Comparison of ENCODE assay signal across 9 cellular contexts in the genomic region with DNA sequence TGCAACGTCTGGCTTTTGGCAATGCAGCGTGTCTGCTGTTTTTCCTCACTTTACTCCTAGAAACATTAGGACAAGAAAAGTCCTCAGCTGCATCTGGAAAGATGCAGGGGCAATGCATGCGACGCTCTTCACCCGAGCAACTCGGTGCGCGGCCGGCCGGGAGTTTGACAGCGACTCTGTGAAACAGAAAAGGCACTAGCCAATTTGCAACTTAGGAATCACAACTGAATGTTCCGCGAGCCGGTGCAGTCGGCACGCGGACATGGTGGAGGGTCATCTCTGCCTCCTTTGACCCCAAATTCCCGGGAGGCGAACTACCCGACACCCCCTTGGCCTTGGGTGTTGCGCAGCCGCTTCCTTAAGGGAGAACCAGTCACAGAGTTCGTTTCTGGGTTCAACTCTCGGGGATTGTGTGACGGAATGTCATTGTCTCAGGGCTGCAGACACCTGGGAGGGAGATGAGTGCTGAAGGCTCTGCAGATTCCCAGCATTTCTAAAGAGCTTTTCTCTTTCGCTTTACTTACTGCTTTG. TPM values are rescaled to one million over a fixed set of nuclear protein-coding genes. Genes with fewer than 3 reads are reported as not detected.
DNase-seq lines count a peak whose midpoint lies in the region; ATAC-seq, FAIRE-seq and TF ChIP-seq lines count a peak whose summit lies in the region.
"Had no signal": no experiment of that assay in that cellular context is flagged by ENCODE, and none has a peak within 500 bp of the region (broad histone marks: within the 10 kb centered on the region; RNA-seq: fewer than 3 reads in every experiment).

No MANE protein-coding gene starts in this region.

- ATAC-seq in activated naive CD8-positive, alpha-beta T cell treated with anti-CD3 and anti-CD28 coated beads, Interleukin-2, amount 50 U/mL, for 24 hours: no peak
- peak in 1 of 2 donors; percentile 6 for ATAC-seq in naive thymus-derived CD8-positive, alpha-beta T cell

- DNase-seq in H7 (peak; percentile 75), DMS 273 treated with DMSO at 0.1 percent for 48 hours (lab: John Stamatoyannopoulos, UW) (no peak), MV-4-11 (lab: John Stamatoyannopoulos, UW) (no peak), GM12892 (ENCODE audit: insufficient read length) (no peak), NCI-H2196 (lab: John Stamatoyannopoulos, UW; ENCODE audit: unreplicated experiment) (no peak)
- DNase-seq in activated naive CD8-positive, alpha-beta T cell treated with anti-CD3 and anti-CD28 coated beads, Interleukin-2, amount 50 U/mL, for 24 hours: no peak
- DNase-seq in naive thymus-derived CD8-positive, alpha-beta T cell: peak in 1 of 10 donors; percentile 20

- POLR2A ChIA-PET in naive thymus-derived CD8-positive, alpha-beta T cell (lab: Charles Lee): interaction anchor here (2.2 kb wide), 1 partner anchor 12 kb away, joined by 7 read pairs; no protein-coding TSS in a partner anchor

- H3K36me3 ChIP-seq in H7 (replicated peaks; ENCODE audit: control insufficient read depth, insufficient read depth, low read length): no peaks in the 10 kb centered on the region
- H3K36me3 ChIP-seq: SJSA1 had no signal

- H3K9me3 Mint-ChIP-seq in activated naive CD8-positive, alpha-beta T cell treated with anti-CD3 and anti-CD28 coated beads, Interleukin-2, amount 50 U/mL, for 24 hours: no peaks in the 10 kb centered on the region
- H3K9me3 Mint-ChIP-seq in naive thymus-derived CD8-positive, alpha-beta T cell: peaks cover 0 to 3% (median 0%) of the 10 kb centered on the region in 9 donors

- peak overlapping the region; percentile 81 for H3K27ac Mint-ChIP-seq in activated naive CD8-positive, alpha-beta T cell treated with anti-CD3 and anti-CD28 coated beads, Interleukin-2, amount 50 U/mL, for 24 hours
- H3K27ac Mint-ChIP-seq in naive thymus-derived CD8-positive, alpha-beta T cell: peak overlapping the region in 2 of 10 donors; percentile 35 to 85

- H3K4me1 Mint-ChIP-seq in activated naive CD8-positive, alpha-beta T cell treated with anti-CD3 and anti-CD28 coated beads, Interleukin-2, amount 50 U/mL, for 24 hours: peaks cover 65% of the 10 kb centered on the region
- peaks cover 27 to 45% (median 41%) of the 10 kb centered on the region in 4 donors for H3K4me1 Mint-ChIP-seq in naive thymus-derived CD8-positive, alpha-beta T cell

- peak overlapping the region; percentile 20; the same call in 1 of the 2 replicates for H3K4me3 ChIP-seq in GM08714 (ENCODE audit: low read length)
- H3K4me3 ChIP-seq in H7 (ENCODE audit: insufficient read depth, low read depth, low read length): peak overlapping the region; percentile 21; the same call in 1 of the 2 replicates
- H3K4me3 ChIP-seq: SJSA1 had no signal

- no peak for FAIRE-seq in GM12892 (lab: Jason Lieb, UNC)

- peaks cover 52% of the 10 kb centered on the region for H3K36me3 Mint-ChIP-seq in activated naive CD8-positive, alpha-beta T cell treated with anti-CD3 and anti-CD28 coated beads, Interleukin-2, amount 50 U/mL, for 24 hours (ENCODE audit: low read depth)
- H3K36me3 Mint-ChIP-seq in naive thymus-derived CD8-positive, alpha-beta T cell: peaks cover 10 to 16% (median 13%) of the 10 kb centered on the region in 3 donors

- TF ChIP-seq POLR2A in GM12892 (IDR thresholded peaks at IDR 0.05; ENCODE audit: low read depth, low read length): no peak

- peaks cover 94% of the 10 kb centered on the region for H3K27me3 ChIP-seq in H7 (ENCODE audit: control insufficient read depth, insufficient read depth, low read length)

- peak overlapping the region; percentile 73 for H3K4me3 Mint-ChIP-seq in activated naive CD8-positive, alpha-beta T cell treated with anti-CD3 and anti-CD28 coated beads, Interleukin-2, amount 50 U/mL, for 24 hours
- peak overlapping the region; percentile 60 to 87 (median 79) for H3K4me3 Mint-ChIP-seq in naive thymus-derived CD8-positive, alpha-beta T cell

- peaks cover 61% of the 10 kb centered on the region for H3K27me3 Mint-ChIP-seq in activated naive CD8-positive, alpha-beta T cell treated with anti-CD3 and anti-CD28 coated beads, Interleukin-2, amount 50 U/mL, for 24 hours
- H3K27me3 Mint-ChIP-seq in naive thymus-derived CD8-positive, alpha-beta T cell: peaks cover 50 to 92% (median 73%) of the 10 kb centered on the region in 5 donors

RNA-seq across cellular contexts. Expression of a gene that starts 9.8 kb away (rescaled TPM):
- total RNA-seq in H7 (2014; rRNA removed; shearing (Covaris generic)): 0.37 and 0.45 TPM in 2 replicates
- 1 to 10 TPM; 1.8 to 2.8 TPM for total RNA-seq in naive thymus-derived CD8-positive, alpha-beta T cell
- 10 to 100 TPM in 2 of 3 donors, 1 to 10 TPM in 1; 4.8 to 20.1 (median 11.4) TPM for polyA plus RNA-seq in naive thymus-derived CD8-positive, alpha-beta T cell
- polyA plus RNA-seq in GM12892 (2012; ENCODE audit: missing spikeins): 0.68 TPM
